In genomic region chr3:29524433-29524832, GRCh38 we compare ENCODE assay signal across 7 cellular contexts.
DNase-seq lines count a peak whose midpoint lies in the region; ATAC-seq and TF ChIP-seq lines count a peak whose summit lies in the region.
"Not testable (repeated sequence)": the region's sequence is repeated elsewhere in the genome, so short reads cannot be mapped to it uniquely, and the experiment has no call there.

No MANE protein-coding gene starts in this region.

- not testable (repeated sequence) for H3K9ac ChIP-seq in SK-N-SH

- H3K4me3 ChIP-seq in SK-N-SH (ENCODE audit: low read depth in 2 of 2, low read length in 1 of 2); esophagus muscularis mucosa; lung; suprapubic skin; upper lobe of right lung: not testable (repeated sequence)
- H3K4me3 ChIP-seq in left ventricle myocardium inferior, result peak overlapping the region; percentile 3

- TF ChIP-seq RAD21 in SK-N-SH (IDR thresholded peaks at IDR 0.05; ENCODE audit: low read length), result not testable (repeated sequence)

- H3K27ac ChIP-seq in SK-N-SH (ENCODE audit: low read depth in 2 of 2, low read length in 1 of 2) (peak overlapping the region; percentile 21 to 91; a peak in 3 of 4 replicates), esophagus muscularis mucosa (replicated peaks in 1 of 4) (peak overlapping the region; percentile 34 to 74 (median 54)), left ventricle myocardium inferior (replicated peaks) (peak overlapping the region; percentile 77), lung (ENCODE audit: low read depth in 1 of 2, low read length in 1 of 2) (peak overlapping the region; percentile 38 to 79), suprapubic skin (peak overlapping the region; percentile 6), upper lobe of right lung (peak overlapping the region; percentile 45)

- H3K4me1 ChIP-seq in SK-N-SH (ENCODE audit: control insufficient read depth in 1 of 2, insufficient read depth in 2 of 2, low read depth in 1 of 2, low read length in 1 of 2), result peaks cover 3 to 27% of the 10 kb centered on the region in 2 experiments; a peak in 3 of 4 replicates
- H3K4me1 ChIP-seq in esophagus muscularis mucosa, result peaks cover 27 to 50% (median 35%) of the 10 kb centered on the region in 4 donors
- peaks cover 65% of the 10 kb centered on the region for H3K4me1 ChIP-seq in left ventricle myocardium inferior
- H3K4me1 ChIP-seq in lung (ENCODE audit: control insufficient read depth in 2 of 2, insufficient read depth in 2 of 2, low read length in 2 of 2), result not testable (repeated sequence)
- peaks cover 16% of the 10 kb centered on the region for H3K4me1 ChIP-seq in suprapubic skin
- peaks cover 38% of the 10 kb centered on the region for H3K4me1 ChIP-seq in upper lobe of right lung

- not testable (repeated sequence) for H3K27me3 ChIP-seq in SK-N-SH (ENCODE audit: insufficient read depth); esophagus muscularis mucosa; left ventricle myocardium inferior (ENCODE audit: low read depth); lung (ENCODE audit: control insufficient read depth, insufficient read depth); suprapubic skin; upper lobe of right lung

- H3K9me3 ChIP-seq in SK-N-SH; esophagus muscularis mucosa; left ventricle myocardium inferior (replicated peaks); lung (ENCODE audit: control insufficient read depth in 2 of 2, insufficient read depth in 1 of 2, low read length in 1 of 2); suprapubic skin; upper lobe of right lung: not testable (repeated sequence)

- H3K79me2 ChIP-seq in SK-N-SH (ENCODE audit: insufficient read depth), result peaks cover 58% of the 10 kb centered on the region; the same call in 1 of the 2 replicates

- POLR2A ChIA-PET in SK-N-SH (lab: Yijun Ruan, JAX), result interaction anchor here (1.2 kb wide), 1 partner anchor 30 kb away, joined by 6 read pairs; no protein-coding TSS in a partner anchor

- 95% methylated on average over 10 of the region's 10 CpGs for WGBS in SK-N-SH (ENCODE audit: low lambda C conversion rate)
- WGBS in esophagus muscularis mucosa, result 89% methylated on average over 10 of the region's 10 CpGs
- WGBS in lung, 2 donors, result 89 to 93% methylated on average over 10 of the region's 10 CpGs
- 92% methylated on average over 10 of the region's 10 CpGs for WGBS in suprapubic skin

- intact Hi-C loops in esophagus muscularis mucosa (cut with DNase I); sciatic nerve (cut with DNase I); upper lobe of right lung (cut with DNase I): not testable (repeated sequence)
- intact Hi-C loops in left ventricle myocardium inferior (cut with micrococcal nuclease), result loop anchor here (10.0 kb wide), 2 partner anchors 170 to 230 kb away; no protein-coding TSS in a partner anchor

- peaks cover 12% of the 10 kb centered on the region for H3F3A ChIP-seq in SK-N-SH (replicated peaks; ENCODE audit: insufficient read depth)

- not testable (repeated sequence) for TF ChIP-seq CTCF in SK-N-SH (IDR thresholded peaks at IDR 0.05); esophagus muscularis mucosa (IDR thresholded peaks at IDR 0.05); left ventricle myocardium inferior (IDR thresholded peaks at IDR 0.05; ENCODE audit: borderline replicate concordance); lung (IDR thresholded peaks at IDR 0.05; ENCODE audit: control extremely low read depth, extremely low read depth); suprapubic skin (IDR thresholded peaks at IDR 0.05); upper lobe of right lung (IDR thresholded peaks at IDR 0.05)

- not testable (repeated sequence) for TF ChIP-seq POLR2A in esophagus muscularis mucosa (IDR thresholded peaks at IDR 0.05; ENCODE audit: low read depth); suprapubic skin (IDR thresholded peaks at IDR 0.05)

- CTCF ChIA-PET in SK-N-SH (lab: Yijun Ruan, JAX), result not testable (repeated sequence)

- H3K9me2 ChIP-seq in SK-N-SH, result not testable (repeated sequence)

- H4K20me1 ChIP-seq in SK-N-SH (ENCODE audit: insufficient read depth), result not testable (repeated sequence)

- H3K36me3 ChIP-seq in SK-N-SH (replicated peaks in 1 of 2; ENCODE audit: control insufficient read depth in 1 of 2, insufficient read depth in 2 of 2, low read length in 1 of 2); esophagus muscularis mucosa; left ventricle myocardium inferior; lung (ENCODE audit: control insufficient read depth in 2 of 2, insufficient read depth in 2 of 2, low read length in 2 of 2); suprapubic skin; upper lobe of right lung: not testable (repeated sequence)

- not testable (repeated sequence) for TF ChIP-seq EP300 in SK-N-SH (IDR thresholded peaks at IDR 0.05; ENCODE audit: borderline replicate concordance in 1 of 2, low read depth in 1 of 2, low read length in 1 of 2); esophagus muscularis mucosa (IDR thresholded peaks at IDR 0.05); suprapubic skin (IDR thresholded peaks at IDR 0.05)

- peak overlapping the region; percentile 3; the same call in 1 of the 2 replicates for H3K4me2 ChIP-seq in SK-N-SH

- ATAC-seq in lung (ENCODE audit: insufficient read depth, low FRiP score); upper lobe of right lung: not testable (repeated sequence)
- ATAC-seq in sciatic nerve, result peak; percentile 4

- DNase-seq in SK-N-SH; esophagus muscularis mucosa (ENCODE audit: extremely low spot score); left ventricle myocardium inferior; lung (ENCODE audit: low spot score); sciatic nerve (ENCODE audit: low spot score); suprapubic skin (ENCODE audit: low spot score in 2 of 2); upper lobe of right lung: not testable (repeated sequence)

- not testable (repeated sequence) for H2AFZ ChIP-seq in SK-N-SH (ENCODE audit: low read depth)

Comparison
In these comparisons a context has a peak if more than half of its experiments do, and no peak if none do; other contexts are left out.
1. H3K27ac ChIP-seq: peak in every context shown above with its lines; median percentile 77 in left ventricle myocardium inferior; 58 in lung; 56 in SK-N-SH; 54 in esophagus muscularis mucosa; 45 in upper lobe of right lung; 6 in suprapubic skin.